Comparison of ENCODE assay signal across 16 cellular contexts in the genomic region with DNA sequence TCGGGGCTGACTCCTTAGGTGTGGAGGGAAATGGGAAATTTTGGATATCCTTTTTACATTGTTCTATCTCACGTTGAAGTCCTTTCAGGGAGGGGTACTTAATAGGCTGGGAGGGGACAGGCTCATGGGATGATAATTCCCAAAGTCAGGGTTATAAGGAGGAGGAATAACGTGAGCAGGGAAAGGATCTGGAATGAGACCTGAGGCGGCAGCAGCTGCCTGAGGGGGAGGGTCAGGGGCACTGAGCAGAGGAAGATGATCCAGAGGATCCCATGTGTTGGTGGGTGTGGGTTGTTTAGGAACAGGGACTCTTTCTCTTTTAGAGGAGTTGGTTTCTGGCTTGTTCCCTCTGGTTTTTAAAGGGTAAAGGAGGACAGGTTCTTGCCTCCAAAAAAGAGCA. TPM values are rescaled to one million over a fixed set of nuclear protein-coding genes. Genes with fewer than 3 reads are reported as not detected.
"Had no signal": no experiment of that assay in that cellular context is flagged by ENCODE, and none has a peak within 500 bp of the region (broad histone marks: within the 10 kb centered on the region; RNA-seq: fewer than 3 reads in every experiment).

No MANE protein-coding gene starts in this region.

- H3K4me2 ChIP-seq: SK-N-SH had no signal

- FAIRE-seq: small intestine had no signal

- H3K9ac ChIP-seq: SK-N-SH had no signal

- H3K36me3 ChIP-seq: prostate gland, uterus had no signal

- H3K27ac ChIP-seq: adrenal gland, prostate gland, thyroid gland, uterus had no signal

- H3K9me3 ChIP-seq: adrenal gland, prostate gland, thyroid gland, uterus had no signal

- H3K27me3 ChIP-seq: adrenal gland, thyroid gland, uterus had no signal

- H3K27ac Mint-ChIP-seq: activated T-cell treated with anti-CD3 and anti-CD28 coated beads, Interleukin-2, amount 50 U/mL, for 24 hours; naive thymus-derived CD4-positive, alpha-beta T cell; T-cell had no signal

- DNase-seq: activated CD4-positive, alpha-beta T cell treated with anti-CD3 and anti-CD28 coated beads for 1 hour; activated CD4-positive, alpha-beta T cell treated with anti-CD3 and anti-CD28 coated beads, Interleukin-2, amount 50 U/mL, for 4 hours; activated naive CD4-positive, alpha-beta T cell treated with anti-CD3 and anti-CD28 coated beads, Interleukin-2, amount 50 U/mL, for 16 hours; activated T-cell treated with anti-CD3 and anti-CD28 coated beads, Interleukin-2, amount 50 U/mL, for 24 hours; T-cell; T-helper 9 cell; thyroid gland had no signal

- H3K4me1 Mint-ChIP-seq: T-cell had no signal

- H3K4me3 ChIP-seq: adrenal gland, prostate gland, thyroid gland, uterus had no signal

- H3K4me3 Mint-ChIP-seq: activated T-cell treated with anti-CD3 and anti-CD28 coated beads, Interleukin-2, amount 50 U/mL, for 24 hours; naive thymus-derived CD4-positive, alpha-beta T cell; T-cell had no signal

- H3K27me3 Mint-ChIP-seq: activated T-cell treated with anti-CD3 and anti-CD28 coated beads, Interleukin-2, amount 50 U/mL, for 24 hours; naive thymus-derived CD4-positive, alpha-beta T cell; T-cell had no signal

- H3K4me1 ChIP-seq: adrenal gland, prostate gland, thyroid gland, uterus had no signal

RNA-seq across cellular contexts. Expression of gene LRRC19, which starts 30.5 kb away (rescaled TPM):
- total RNA-seq: adrenal gland; cardiac septum; lower leg skin; naive thymus-derived CD4-positive, alpha-beta T cell; prostate gland; right cardiac atrium; T-cell; thyroid gland; uterus had no signal
- polyA plus RNA-seq: adrenal gland; naive thymus-derived CD4-positive, alpha-beta T cell; right cardiac atrium; SK-N-SH had no signal
